Comparison of ENCODE assay signal across 26 cellular contexts in genomic region chrX:69067841-69068240, GRCh38.
DNase-seq lines count a peak whose midpoint lies in the region; ATAC-seq and TF ChIP-seq lines count a peak whose summit lies in the region.
"Had no signal": no experiment of that assay in that cellular context is flagged by ENCODE, and none has a peak within 500 bp of the region (broad histone marks: within the 10 kb centered on the region; RNA-seq: fewer than 3 reads in every experiment).

No MANE protein-coding gene starts in this region.

- intact Hi-C loops in cardiac septum (cut with DNase I) (loop anchor here (10.0 kb wide), 2 partner anchors 157 to 217 kb away; no protein-coding TSS in a partner anchor), left cardiac atrium (cut with DNase I) (loop anchor here in 1 of 2 donors (10.0 kb wide), 1 partner anchor 147 kb away; no protein-coding TSS in a partner anchor), spleen (cut with DNase I; ENCODE audit: low total_unique reads) (no loop called here)
- intact Hi-C loops in activated T-helper 1 cell treated with anti-CD3 and anti-CD28 coated beads, Interleukin-12 subunit alpha, Interleukin-12 subunit beta, Interleukin-2, Interleukin-4 antibody, amounts not matched to agents 30 ng/mL and 10 ng/mL and 1 ng/mL, durations not matched to agents 14 hours and 24 hours and 36 hours (cut with micrococcal nuclease) = no loop called here
- intact Hi-C loops in activated CD8-positive, alpha-beta T cell treated with anti-CD3 and anti-CD28 coated beads for 36 hours (cut with micrococcal nuclease) = no loop called here

- H3K27ac Mint-ChIP-seq in nephron = peak overlapping the region; percentile 81 to 92 (median 83)
- no peak overlapping the region for H3K27ac Mint-ChIP-seq in activated T-helper 1 cell treated with anti-CD3 and anti-CD28 coated beads, Interleukin-12 subunit alpha, Interleukin-12 subunit beta, Interleukin-2, Interleukin-4 antibody, amounts not matched to agents 30 ng/mL and 10 ng/mL and 1 ng/mL, durations not matched to agents 14 hours and 24 hours and 36 hours
- H3K27ac Mint-ChIP-seq in activated CD8-positive, alpha-beta T cell treated with anti-CD3 and anti-CD28 coated beads for 36 hours = no peak overlapping the region
- H3K27ac Mint-ChIP-seq: CD4-positive, alpha-beta memory T cell had no signal

- no peak overlapping the region for H3K4me3 ChIP-seq in spleen
- H3K4me3 ChIP-seq: BLaER1 treated with 17β-estradiol and CSF1 and Interleukin-3, amounts not matched to agents 10 nM and 100 nM; GM12878 had no signal

- DNase-seq in cardiac septum (ENCODE audit: low spot score) (peak; percentile 71), left cardiac atrium (no peak), spleen (peak; percentile 45), NCI-H82 (lab: John Stamatoyannopoulos, UW) (no peak)
- DNase-seq in activated T-helper 1 cell treated with anti-CD3 and anti-CD28 coated beads, Interleukin-12 subunit alpha, Interleukin-12 subunit beta, Interleukin-2, Interleukin-4 antibody, amounts not matched to agents 30 ng/mL and 10 ng/mL and 1 ng/mL, durations not matched to agents 14 hours and 24 hours and 36 hours (ENCODE audit: low spot score) = no peak
- DNase-seq in activated CD8-positive, alpha-beta T cell treated with anti-CD3 and anti-CD28 coated beads for 36 hours = no peak
- DNase-seq: 8988T; Caco-2; CD4-positive, alpha-beta memory T cell; DMS 273 treated with DMSO at 0.1 percent for 48 hours; DND-41; GOT3; KG1; NCI-H1092; NCI-H146; NCI-H2029 treated with DMSO at 0.1 percent for 48 hours; NCI-H226; NCI-H510A treated with DMSO at 0.1 percent for 48 hours; NCI-H748 treated with DMSO at 0.1 percent for 48 hours; NK-92 treated with Interleukin-12 subunit alpha and Interleukin-12 subunit beta, amount 100 ng/mL, for 24 hours; SHP77 treated with DMSO at 0.1 percent for 48 hours had no signal

- 46 to 90% (median 85%) methylated on average over 2 of the region's 2 CpGs; no CpG with 5 or more reads in 1 of the 5 donors for WGBS in spleen, 5 donors

- no peaks in the 10 kb centered on the region for H3K36me3 Mint-ChIP-seq in nephron (ENCODE audit: low read depth)
- H3K36me3 Mint-ChIP-seq in activated T-helper 1 cell treated with anti-CD3 and anti-CD28 coated beads, Interleukin-12 subunit alpha, Interleukin-12 subunit beta, Interleukin-2, Interleukin-4 antibody, amounts not matched to agents 30 ng/mL and 10 ng/mL and 1 ng/mL, durations not matched to agents 14 hours and 24 hours and 36 hours (ENCODE audit: low read depth) = no peaks in the 10 kb centered on the region
- no peaks in the 10 kb centered on the region for H3K36me3 Mint-ChIP-seq in activated CD8-positive, alpha-beta T cell treated with anti-CD3 and anti-CD28 coated beads for 36 hours (ENCODE audit: low read depth)
- H3K36me3 Mint-ChIP-seq: CD4-positive, alpha-beta memory T cell had no signal

- H3K27ac ChIP-seq in spleen = no peak overlapping the region
- H3K27ac ChIP-seq: BLaER1 treated with 17β-estradiol and CSF1 and Interleukin-3, amounts not matched to agents 10 nM and 100 nM; RWPE1 had no signal

- H3K4me1 ChIP-seq in spleen = no peaks in the 10 kb centered on the region
- H3K4me1 ChIP-seq: Caco-2 had no signal

- H3K27me3 ChIP-seq in spleen (replicated peaks in 1 of 7) = no peaks in the 10 kb centered on the region

- TF ChIP-seq CTCF in nephron (IDR thresholded peaks at IDR 0.05; ENCODE audit: unreplicated experiment in 3 of 3) = no peak
- no peak for TF ChIP-seq CTCF in spleen (IDR thresholded peaks at IDR 0.05 in 8 of 11, conservative IDR thresholded peaks at IDR 0.05 in 3 of 11)
- no peak for TF ChIP-seq CTCF in activated CD8-positive, alpha-beta T cell treated with anti-CD3 and anti-CD28 coated beads for 36 hours (IDR thresholded peaks at IDR 0.05)

- H3K9me3 Mint-ChIP-seq in nephron = peaks cover 10% of the 10 kb centered on the region
- no peaks in the 10 kb centered on the region for H3K9me3 Mint-ChIP-seq in activated T-helper 1 cell treated with anti-CD3 and anti-CD28 coated beads, Interleukin-12 subunit alpha, Interleukin-12 subunit beta, Interleukin-2, Interleukin-4 antibody, amounts not matched to agents 30 ng/mL and 10 ng/mL and 1 ng/mL, durations not matched to agents 14 hours and 24 hours and 36 hours
- H3K9me3 Mint-ChIP-seq in activated CD8-positive, alpha-beta T cell treated with anti-CD3 and anti-CD28 coated beads for 36 hours = no peaks in the 10 kb centered on the region

- POLR2A ChIA-PET in activated CD8-positive, alpha-beta T cell treated with anti-CD3 and anti-CD28 coated beads for 36 hours (lab: Charles Lee) = no interaction called here

- CTCF ChIA-PET in activated CD8-positive, alpha-beta T cell treated with anti-CD3 and anti-CD28 coated beads for 36 hours (lab: Charles Lee) = no interaction called here

- H3K36me3 ChIP-seq in spleen = no peaks in the 10 kb centered on the region
- H3K36me3 ChIP-seq: BLaER1 treated with 17β-estradiol and CSF1 and Interleukin-3, amounts not matched to agents 10 nM and 100 nM had no signal

- H3K9me3 ChIP-seq in spleen = peaks cover 0 to 10% (median 0%) of the 10 kb centered on the region in 8 donors
- H3K9me3 ChIP-seq: Caco-2 had no signal

- TF ChIP-seq POLR2A in spleen (IDR thresholded peaks at IDR 0.05) = no peak

- no peaks in the 10 kb centered on the region for H3K27me3 Mint-ChIP-seq in nephron (ENCODE audit: low read depth)
- no peaks in the 10 kb centered on the region for H3K27me3 Mint-ChIP-seq in activated T-helper 1 cell treated with anti-CD3 and anti-CD28 coated beads, Interleukin-12 subunit alpha, Interleukin-12 subunit beta, Interleukin-2, Interleukin-4 antibody, amounts not matched to agents 30 ng/mL and 10 ng/mL and 1 ng/mL, durations not matched to agents 14 hours and 24 hours and 36 hours (ENCODE audit: insufficient read depth)
- H3K27me3 Mint-ChIP-seq in activated CD8-positive, alpha-beta T cell treated with anti-CD3 and anti-CD28 coated beads for 36 hours = no peaks in the 10 kb centered on the region
- H3K27me3 Mint-ChIP-seq: CD4-positive, alpha-beta memory T cell had no signal

- peaks cover 38% of the 10 kb centered on the region for H3K4me1 Mint-ChIP-seq in nephron
- no peaks in the 10 kb centered on the region for H3K4me1 Mint-ChIP-seq in activated T-helper 1 cell treated with anti-CD3 and anti-CD28 coated beads, Interleukin-12 subunit alpha, Interleukin-12 subunit beta, Interleukin-2, Interleukin-4 antibody, amounts not matched to agents 30 ng/mL and 10 ng/mL and 1 ng/mL, durations not matched to agents 14 hours and 24 hours and 36 hours (ENCODE audit: low read depth)
- H3K4me1 Mint-ChIP-seq in activated CD8-positive, alpha-beta T cell treated with anti-CD3 and anti-CD28 coated beads for 36 hours (ENCODE audit: low read depth) = no peaks in the 10 kb centered on the region
- H3K4me1 Mint-ChIP-seq: CD4-positive, alpha-beta memory T cell had no signal

- ATAC-seq in left cardiac atrium = no peak
- ATAC-seq in activated CD8-positive, alpha-beta T cell treated with anti-CD3 and anti-CD28 coated beads for 36 hours = no peak
- ATAC-seq: GM12878, HCT116 had no signal

- no peak overlapping the region for H3K4me3 Mint-ChIP-seq in nephron
- H3K4me3 Mint-ChIP-seq in activated T-helper 1 cell treated with anti-CD3 and anti-CD28 coated beads, Interleukin-12 subunit alpha, Interleukin-12 subunit beta, Interleukin-2, Interleukin-4 antibody, amounts not matched to agents 30 ng/mL and 10 ng/mL and 1 ng/mL, durations not matched to agents 14 hours and 24 hours and 36 hours = no peak overlapping the region
- no peak overlapping the region for H3K4me3 Mint-ChIP-seq in activated CD8-positive, alpha-beta T cell treated with anti-CD3 and anti-CD28 coated beads for 36 hours
- H3K4me3 Mint-ChIP-seq: CD4-positive, alpha-beta memory T cell had no signal

Comparison
In these comparisons a context has a peak if more than half of its experiments do, and no peak if none do; other contexts are left out.
1. DNase-seq: peak in cardiac septum (single experiment) and spleen (single experiment); none in left cardiac atrium (single experiment), NCI-H82 (single experiment), activated T-helper 1 cell treated with anti-CD3 and anti-CD28 coated beads, Interleukin-12 subunit alpha, Interleukin-12 subunit beta, Interleukin-2, Interleukin-4 antibody, amounts not matched to agents 30 ng/mL and 10 ng/mL and 1 ng/mL, durations not matched to agents 14 hours and 24 hours and 36 hours (single experiment) and activated CD8-positive, alpha-beta T cell treated with anti-CD3 and anti-CD28 coated beads for 36 hours (single experiment).
2. H3K27ac Mint-ChIP-seq: peak in nephron (3 of 3); none in activated T-helper 1 cell treated with anti-CD3 and anti-CD28 coated beads, Interleukin-12 subunit alpha, Interleukin-12 subunit beta, Interleukin-2, Interleukin-4 antibody, amounts not matched to agents 30 ng/mL and 10 ng/mL and 1 ng/mL, durations not matched to agents 14 hours and 24 hours and 36 hours (single experiment) and activated CD8-positive, alpha-beta T cell treated with anti-CD3 and anti-CD28 coated beads for 36 hours (single experiment).